ENCODE assay signal across 20 cellular contexts in the genomic region with DNA sequence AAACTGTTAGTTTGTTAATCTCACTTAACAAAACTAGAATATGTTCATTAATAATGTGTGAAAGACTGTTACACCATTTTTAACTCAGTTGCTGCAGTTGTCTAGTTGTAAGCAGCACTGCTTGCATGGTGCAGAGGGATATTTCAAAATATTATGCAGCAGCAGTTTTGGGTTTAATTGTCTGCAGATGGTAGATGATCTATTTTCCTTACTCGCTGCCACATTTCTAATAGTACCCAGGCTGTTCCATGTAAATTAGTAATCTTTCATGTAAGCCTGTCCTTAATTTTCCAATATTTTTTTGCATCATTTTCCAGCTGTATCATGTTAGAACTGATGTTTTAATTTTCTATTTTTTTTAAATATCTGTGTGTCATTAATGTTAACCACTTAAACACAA.
"Had no signal": no experiment of that assay in that cellular context is flagged by ENCODE, and none has a peak within 500 bp of the region (broad histone marks: within the 10 kb centered on the region; RNA-seq: fewer than 3 reads in every experiment).

No MANE protein-coding gene starts in this region.

- H3K9me3 ChIP-seq: colonic mucosa, esophagus squamous epithelium, gastrocnemius medialis, neutrophil, spleen, testis, tibial nerve, upper lobe of right lung had no signal

- H3K4me3 ChIP-seq: colonic mucosa, esophagus squamous epithelium, gastrocnemius medialis, spleen, testis, tibial nerve, upper lobe of right lung had no signal

- ATAC-seq: gastrocnemius medialis; left lobe of liver; naive thymus-derived CD4-positive, alpha-beta T cell; sciatic nerve; stimulated activated memory B cell treated with anti-CD40 and anti-IgM and Interleukin-4, amounts not matched to agents 10 μg/mL and 1 μg/mL and 100 μg/mL, for 72 hours; upper lobe of right lung had no signal

- DNase-seq: colonic mucosa; dermis blood vessel endothelial cell; esophagus squamous epithelium; gastrocnemius medialis; glutamatergic neuron; islet precursor cell; mammary epithelial cell; naive thymus-derived CD4-positive, alpha-beta T cell; posterior cingulate gyrus; spleen; stimulated activated CD4-positive, alpha-beta T cell treated with anti-CD3 and anti-CD28 coated beads, Interleukin-15, amount 100 ng/mL, for 24 hours; stimulated activated CD4-positive, alpha-beta T cell treated with anti-CD3 and anti-CD28 coated beads, Interleukin-1b, Interleukin-23, amount 100 ng/mL, for 48 hours; stimulated activated CD4-positive, alpha-beta T cell treated with anti-CD3 and anti-CD28 coated beads, Interleukin-4, amount 100 ng/mL, for 24 hours; testis; upper lobe of right lung had no signal

- H3K27ac ChIP-seq: colonic mucosa, esophagus squamous epithelium, gastrocnemius medialis, neutrophil, spleen, testis, tibial nerve, upper lobe of right lung had no signal

- H3K4me1 ChIP-seq: colonic mucosa, esophagus squamous epithelium, gastrocnemius medialis, spleen, testis, tibial nerve, upper lobe of right lung had no signal

- H3K36me3 ChIP-seq: colonic mucosa, esophagus squamous epithelium, gastrocnemius medialis, neutrophil, spleen, tibial nerve had no signal

- H3K27me3 ChIP-seq: colonic mucosa, esophagus squamous epithelium, gastrocnemius medialis, neutrophil, spleen, testis, tibial nerve, upper lobe of right lung had no signal
